In the genomic region with DNA sequence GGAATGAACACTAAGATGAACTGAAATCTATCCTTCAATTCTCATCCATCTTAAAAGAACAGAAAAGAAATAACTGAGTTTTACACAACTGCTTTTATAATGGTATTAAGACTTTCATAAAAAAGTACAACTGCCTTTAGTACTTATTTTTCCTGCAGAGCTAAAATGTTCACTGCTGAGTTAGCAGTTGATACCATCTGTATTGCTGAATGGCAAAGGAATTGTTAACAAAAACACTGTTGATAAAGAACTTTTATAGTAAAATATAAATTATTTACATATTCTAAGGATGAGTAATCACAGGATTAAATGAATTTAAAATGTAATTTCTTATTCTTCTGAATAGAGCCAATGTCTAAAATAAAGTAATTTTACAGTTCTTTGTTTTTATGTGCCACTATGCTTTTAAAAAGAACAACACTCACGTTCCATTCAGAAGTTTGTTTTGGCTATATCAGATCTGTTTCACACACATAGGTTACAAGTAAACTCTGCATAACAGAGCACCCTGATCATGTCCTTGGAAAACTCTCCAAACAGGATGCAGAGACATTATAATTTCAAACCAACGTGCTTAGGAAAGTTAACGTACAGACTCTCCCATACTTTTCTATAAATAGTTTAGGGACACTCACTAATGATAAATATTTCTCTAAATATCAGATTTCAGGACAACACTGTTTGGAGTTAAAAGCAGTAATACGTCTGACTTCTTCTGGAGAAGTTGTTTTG, we compare ENCODE assay signal across 1 cellular context.
TF ChIP-seq lines count a peak whose summit lies in the region.

No MANE protein-coding gene starts in this region.

TF ChIP-seq in HepG2, 621 proteins besides CTCF, POLR2A, EP300 and RAD21 (continued from another document):
- TF ChIP-seq HNF4A (CRISPR knock-in tag; IDR thresholded peaks at IDR 0.05) (no peak), ZMYM2 (CRISPR knock-in tag; IDR thresholded peaks at IDR 0.05) (no peak), KDM2A (CRISPR knock-in tag; IDR thresholded peaks at IDR 0.05; ENCODE audit: borderline replicate concordance, low read depth) (no peak), PCBP1 (IDR thresholded peaks at IDR 0.05; ENCODE audit: borderline replicate concordance, low read depth, low read length) (no peak), ZNF616 (CRISPR knock-in tag; IDR thresholded peaks at IDR 0.05; ENCODE audit: low read depth) (no peak), ZSCAN22 (CRISPR knock-in tag; IDR thresholded peaks at IDR 0.05) (no peak), ZNF782 (CRISPR knock-in tag; IDR thresholded peaks at IDR 0.05; ENCODE audit: borderline replicate concordance) (no peak), CREM (IDR thresholded peaks at IDR 0.05) (no peak), CREM (CRISPR knock-in tag; IDR thresholded peaks at IDR 0.05) (no peak), THAP11 (CRISPR knock-in tag; IDR thresholded peaks at IDR 0.05) (no peak), POLR2G (IDR thresholded peaks at IDR 0.05; ENCODE audit: low read depth, low read length) (no peak)
- TF ChIP-seq, protein P1, sequence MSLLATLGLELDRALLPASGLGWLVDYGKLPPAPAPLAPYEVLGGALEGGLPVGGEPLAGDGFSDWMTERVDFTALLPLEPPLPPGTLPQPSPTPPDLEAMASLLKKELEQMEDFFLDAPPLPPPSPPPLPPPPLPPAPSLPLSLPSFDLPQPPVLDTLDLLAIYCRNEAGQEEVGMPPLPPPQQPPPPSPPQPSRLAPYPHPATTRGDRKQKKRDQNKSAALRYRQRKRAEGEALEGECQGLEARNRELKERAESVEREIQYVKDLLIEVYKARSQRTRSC (CRISPR knock-in tag; IDR thresholded peaks at IDR 0.05; ENCODE audit: low read depth): no peak
- TF ChIP-seq, protein P2, sequence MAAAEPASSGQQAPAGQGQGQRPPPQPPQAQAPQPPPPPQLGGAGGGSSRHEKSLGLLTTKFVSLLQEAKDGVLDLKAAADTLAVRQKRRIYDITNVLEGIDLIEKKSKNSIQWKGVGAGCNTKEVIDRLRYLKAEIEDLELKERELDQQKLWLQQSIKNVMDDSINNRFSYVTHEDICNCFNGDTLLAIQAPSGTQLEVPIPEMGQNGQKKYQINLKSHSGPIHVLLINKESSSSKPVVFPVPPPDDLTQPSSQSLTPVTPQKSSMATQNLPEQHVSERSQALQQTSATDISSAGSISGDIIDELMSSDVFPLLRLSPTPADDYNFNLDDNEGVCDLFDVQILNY (CRISPR knock-in tag; conservative IDR thresholded peaks at IDR 0.05): no peak
- TF ChIP-seq, protein P3, sequence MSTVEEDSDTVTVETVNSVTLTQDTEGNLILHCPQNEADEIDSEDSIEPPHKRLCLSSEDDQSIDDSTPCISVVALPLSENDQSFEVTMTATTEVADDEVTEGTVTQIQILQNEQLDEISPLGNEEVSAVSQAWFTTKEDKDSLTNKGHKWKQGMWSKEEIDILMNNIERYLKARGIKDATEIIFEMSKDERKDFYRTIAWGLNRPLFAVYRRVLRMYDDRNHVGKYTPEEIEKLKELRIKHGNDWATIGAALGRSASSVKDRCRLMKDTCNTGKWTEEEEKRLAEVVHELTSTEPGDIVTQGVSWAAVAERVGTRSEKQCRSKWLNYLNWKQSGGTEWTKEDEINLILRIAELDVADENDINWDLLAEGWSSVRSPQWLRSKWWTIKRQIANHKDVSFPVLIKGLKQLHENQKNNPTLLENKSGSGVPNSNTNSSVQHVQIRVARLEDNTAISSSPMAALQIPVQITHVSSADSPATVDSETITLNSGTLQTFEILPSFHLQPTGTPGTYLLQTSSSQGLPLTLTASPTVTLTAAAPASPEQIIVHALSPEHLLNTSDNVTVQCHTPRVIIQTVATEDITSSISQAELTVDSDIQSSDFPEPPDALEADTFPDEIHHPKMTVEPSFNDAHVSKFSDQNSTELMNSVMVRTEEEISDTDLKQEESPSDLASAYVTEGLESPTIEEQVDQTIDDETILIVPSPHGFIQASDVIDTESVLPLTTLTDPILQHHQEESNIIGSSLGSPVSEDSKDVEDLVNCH (CRISPR knock-in tag; IDR thresholded peaks at IDR 0.05): no peak
- TF ChIP-seq, protein P4, sequence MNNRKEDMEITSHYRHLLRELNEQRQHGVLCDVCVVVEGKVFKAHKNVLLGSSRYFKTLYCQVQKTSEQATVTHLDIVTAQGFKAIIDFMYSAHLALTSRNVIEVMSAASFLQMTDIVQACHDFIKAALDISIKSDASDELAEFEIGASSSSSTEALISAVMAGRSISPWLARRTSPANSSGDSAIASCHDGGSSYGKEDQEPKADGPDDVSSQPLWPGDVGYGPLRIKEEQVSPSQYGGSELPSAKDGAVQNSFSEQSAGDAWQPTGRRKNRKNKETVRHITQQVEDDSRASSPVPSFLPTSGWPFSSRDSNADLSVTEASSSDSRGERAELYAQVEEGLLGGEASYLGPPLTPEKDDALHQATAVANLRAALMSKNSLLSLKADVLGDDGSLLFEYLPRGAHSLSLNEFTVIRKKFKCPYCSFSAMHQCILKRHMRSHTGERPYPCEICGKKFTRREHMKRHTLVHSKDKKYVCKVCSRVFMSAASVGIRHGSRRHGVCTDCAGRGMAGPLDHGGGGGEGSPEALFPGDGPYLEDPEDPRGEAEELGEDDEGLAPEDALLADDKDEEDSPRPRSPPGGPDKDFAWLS (CRISPR knock-in tag; IDR thresholded peaks at IDR 0.05; ENCODE audit: borderline replicate concordance): no peak
- TF ChIP-seq, protein P5, sequence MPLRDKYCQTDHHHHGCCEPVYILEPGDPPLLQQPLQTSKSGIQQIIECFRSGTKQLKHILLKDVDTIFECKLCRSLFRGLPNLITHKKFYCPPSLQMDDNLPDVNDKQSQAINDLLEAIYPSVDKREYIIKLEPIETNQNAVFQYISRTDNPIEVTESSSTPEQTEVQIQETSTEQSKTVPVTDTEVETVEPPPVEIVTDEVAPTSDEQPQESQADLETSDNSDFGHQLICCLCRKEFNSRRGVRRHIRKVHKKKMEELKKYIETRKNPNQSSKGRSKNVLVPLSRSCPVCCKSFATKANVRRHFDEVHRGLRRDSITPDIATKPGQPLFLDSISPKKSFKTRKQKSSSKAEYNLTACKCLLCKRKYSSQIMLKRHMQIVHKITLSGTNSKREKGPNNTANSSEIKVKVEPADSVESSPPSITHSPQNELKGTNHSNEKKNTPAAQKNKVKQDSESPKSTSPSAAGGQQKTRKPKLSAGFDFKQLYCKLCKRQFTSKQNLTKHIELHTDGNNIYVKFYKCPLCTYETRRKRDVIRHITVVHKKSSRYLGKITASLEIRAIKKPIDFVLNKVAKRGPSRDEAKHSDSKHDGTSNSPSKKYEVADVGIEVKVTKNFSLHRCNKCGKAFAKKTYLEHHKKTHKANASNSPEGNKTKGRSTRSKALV (CRISPR knock-in tag; IDR thresholded peaks at IDR 0.05): no peak
- TF ChIP-seq, protein P6, sequence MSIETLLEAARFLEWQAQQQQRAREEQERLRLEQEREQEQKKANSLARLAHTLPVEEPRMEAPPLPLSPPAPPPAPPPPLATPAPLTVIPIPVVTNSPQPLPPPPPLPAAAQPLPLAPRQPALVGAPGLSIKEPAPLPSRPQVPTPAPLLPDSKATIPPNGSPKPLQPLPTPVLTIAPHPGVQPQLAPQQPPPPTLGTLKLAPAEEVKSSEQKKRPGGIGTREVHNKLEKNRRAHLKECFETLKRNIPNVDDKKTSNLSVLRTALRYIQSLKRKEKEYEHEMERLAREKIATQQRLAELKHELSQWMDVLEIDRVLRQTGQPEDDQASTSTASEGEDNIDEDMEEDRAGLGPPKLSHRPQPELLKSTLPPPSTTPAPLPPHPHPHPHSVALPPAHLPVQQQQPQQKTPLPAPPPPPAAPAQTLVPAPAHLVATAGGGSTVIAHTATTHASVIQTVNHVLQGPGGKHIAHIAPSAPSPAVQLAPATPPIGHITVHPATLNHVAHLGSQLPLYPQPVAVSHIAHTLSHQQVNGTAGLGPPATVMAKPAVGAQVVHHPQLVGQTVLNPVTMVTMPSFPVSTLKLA (IDR thresholded peaks at IDR 0.05): no peak
- TF ChIP-seq, protein P7, sequence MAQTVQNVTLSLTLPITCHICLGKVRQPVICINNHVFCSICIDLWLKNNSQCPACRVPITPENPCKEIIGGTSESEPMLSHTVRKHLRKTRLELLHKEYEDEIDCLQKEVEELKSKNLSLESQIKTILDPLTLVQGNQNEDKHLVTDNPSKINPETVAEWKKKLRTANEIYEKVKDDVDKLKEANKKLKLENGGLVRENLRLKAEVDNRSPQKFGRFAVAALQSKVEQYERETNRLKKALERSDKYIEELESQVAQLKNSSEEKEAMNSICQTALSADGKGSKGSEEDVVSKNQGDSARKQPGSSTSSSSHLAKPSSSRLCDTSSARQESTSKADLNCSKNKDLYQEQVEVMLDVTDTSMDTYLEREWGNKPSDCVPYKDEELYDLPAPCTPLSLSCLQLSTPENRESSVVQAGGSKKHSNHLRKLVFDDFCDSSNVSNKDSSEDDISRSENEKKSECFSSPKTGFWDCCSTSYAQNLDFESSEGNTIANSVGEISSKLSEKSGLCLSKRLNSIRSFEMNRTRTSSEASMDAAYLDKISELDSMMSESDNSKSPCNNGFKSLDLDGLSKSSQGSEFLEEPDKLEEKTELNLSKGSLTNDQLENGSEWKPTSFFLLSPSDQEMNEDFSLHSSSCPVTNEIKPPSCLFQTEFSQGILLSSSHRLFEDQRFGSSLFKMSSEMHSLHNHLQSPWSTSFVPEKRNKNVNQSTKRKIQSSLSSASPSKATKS (CRISPR knock-in tag; IDR thresholded peaks at IDR 0.05): no peak
